ENCODE assay signal across 28 cellular contexts in genomic region chr2:170869036-170869435, GRCh38. TPM values are rescaled to one million over a fixed set of nuclear protein-coding genes. Genes with fewer than 3 reads are reported as not detected.
"Had no signal": no experiment of that assay in that cellular context is flagged by ENCODE, and none has a peak within 500 bp of the region (broad histone marks: within the 10 kb centered on the region; RNA-seq: fewer than 3 reads in every experiment).

No MANE protein-coding gene starts in this region.

- H2AFZ ChIP-seq: neural progenitor cell had no signal

- H3K4me3 ChIP-seq: colonic mucosa, esophagus muscularis mucosa, heart right ventricle, left lung, neural progenitor cell, psoas muscle, sigmoid colon, stomach, thyroid gland had no signal

- H3K4me2 ChIP-seq: neural progenitor cell had no signal

- H3K9me3 ChIP-seq: colonic mucosa, esophagus muscularis mucosa, heart right ventricle, left lung, psoas muscle, sigmoid colon, stomach, thyroid gland had no signal

- H3K27me3 Mint-ChIP-seq: type B pancreatic cell had no signal

- H3K4me3 Mint-ChIP-seq: dendritic cell treated with granulocyte-macrophage colony-stimulating factor and Interleukin-4, amounts not matched to agents 40 ng/mL and 50 ng/mL, for 4 days; endodermal cell; naive thymus-derived CD4-positive, alpha-beta T cell; nephron; neural progenitor cell; stimulated activated effector memory CD8-positive, alpha-beta T cell treated with anti-CD3 and anti-CD28 coated beads, Interleukin-12 subunit alpha, Interleukin-12 subunit beta, amount 100 ng/mL, for 72 hours; type B pancreatic cell had no signal

- H3K27ac ChIP-seq: colonic mucosa, esophagus muscularis mucosa, heart right ventricle, left lung, neural progenitor cell, psoas muscle, sigmoid colon, stomach, thyroid gland had no signal

- H3K4me1 ChIP-seq: colonic mucosa, sigmoid colon had no signal

- H3K36me3 Mint-ChIP-seq: naive thymus-derived CD4-positive, alpha-beta T cell; neural progenitor cell; stimulated activated effector memory CD8-positive, alpha-beta T cell treated with anti-CD3 and anti-CD28 coated beads, Interleukin-12 subunit alpha, Interleukin-12 subunit beta, amount 100 ng/mL, for 72 hours; type B pancreatic cell had no signal

- H3K9me3 Mint-ChIP-seq: dendritic cell treated with granulocyte-macrophage colony-stimulating factor and Interleukin-4, amounts not matched to agents 40 ng/mL and 50 ng/mL, for 4 days; endodermal cell; nephron; neural progenitor cell; stimulated activated effector memory CD8-positive, alpha-beta T cell treated with anti-CD3 and anti-CD28 coated beads, Interleukin-12 subunit alpha, Interleukin-12 subunit beta, amount 100 ng/mL, for 72 hours had no signal

- ATAC-seq: heart right ventricle; left cardiac atrium; left lung; naive thymus-derived CD4-positive, alpha-beta T cell; psoas muscle; right cardiac atrium; stimulated activated effector memory CD8-positive, alpha-beta T cell treated with anti-CD3 and anti-CD28 coated beads, Interleukin-12 subunit alpha, Interleukin-12 subunit beta, amount 100 ng/mL, for 72 hours had no signal

- H3K27me3 ChIP-seq: colonic mucosa, esophagus muscularis mucosa, left lung, neural progenitor cell, sigmoid colon, thyroid gland had no signal

- H3K27ac Mint-ChIP-seq: dendritic cell treated with granulocyte-macrophage colony-stimulating factor and Interleukin-4, amounts not matched to agents 40 ng/mL and 50 ng/mL, for 4 days; endodermal cell; nephron; stimulated activated effector memory CD8-positive, alpha-beta T cell treated with anti-CD3 and anti-CD28 coated beads, Interleukin-12 subunit alpha, Interleukin-12 subunit beta, amount 100 ng/mL, for 72 hours; type B pancreatic cell had no signal

- H3K36me3 ChIP-seq: colonic mucosa, esophagus muscularis mucosa, heart right ventricle, left lung, neural progenitor cell, sigmoid colon, stomach, thyroid gland had no signal

- DNase-seq: colonic mucosa; effector CD8-positive, alpha-beta T cell; endodermal cell; foreskin melanocyte; glutamatergic neuron; heart right ventricle; hippocampal formation; left cardiac atrium; left lung; mesenchymal stem cell; midbrain; naive thymus-derived CD4-positive, alpha-beta T cell; psoas muscle; right cardiac atrium; sigmoid colon; stimulated activated CD4-positive, alpha-beta T cell treated with anti-CD3 and anti-CD28 coated beads, Interleukin-2, amount 100 ng/mL, for 24 hours; stimulated activated CD4-positive, alpha-beta T cell treated with anti-CD3 and anti-CD28 coated beads, Interleukin-4, amount 100 ng/mL, for 24 hours; stimulated activated naive CD4-positive, alpha-beta T cell treated with Interleukin-2 at 50 U/mL for 16 hours; stomach; thyroid gland had no signal

- H3K9ac ChIP-seq: neural progenitor cell had no signal

RNA-seq across cellular contexts. Expression of gene GAD1, which starts 52.3 kb away (rescaled TPM):
- total RNA-seq: esophagus muscularis mucosa, left cardiac atrium, mucosa of gallbladder, osteocyte, psoas muscle, right cardiac atrium had no signal
- polyA plus RNA-seq: naive thymus-derived CD4-positive, alpha-beta T cell had no signal
